In the genomic region with DNA sequence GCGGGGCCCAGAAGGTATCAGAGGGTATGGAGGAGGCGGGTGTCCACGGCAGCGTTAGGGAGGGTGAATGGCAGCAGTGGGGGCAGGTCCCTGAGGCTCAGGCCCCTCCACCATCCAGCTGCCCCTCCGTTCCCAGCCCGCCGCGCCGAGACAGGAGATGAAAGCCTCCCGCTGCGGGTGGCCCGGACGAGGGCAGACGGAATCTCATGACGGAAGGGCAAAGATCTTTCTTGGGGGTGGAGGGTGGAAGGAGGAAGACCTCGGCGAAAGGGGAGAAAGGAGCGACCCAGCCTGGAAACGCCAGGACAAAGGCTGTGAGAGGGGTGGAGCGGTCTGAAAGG, we compare ENCODE assay signal across 8 cellular contexts. TPM values are rescaled to one million over a fixed set of nuclear protein-coding genes. Genes with fewer than 3 reads are reported as not detected.
DNase-seq lines count a peak whose midpoint lies in the region; ATAC-seq, FAIRE-seq and TF ChIP-seq lines count a peak whose summit lies in the region.

No MANE protein-coding gene starts in this region.

- no peak for TF ChIP-seq CTCF in 22Rv1 (IDR thresholded peaks at IDR 0.05)
- TF ChIP-seq CTCF in coronary artery (IDR thresholded peaks at IDR 0.05): no peak
- TF ChIP-seq CTCF in mucosa of descending colon (IDR thresholded peaks at IDR 0.05): no peak

- DNase-seq in GM18507 (ENCODE audit: extremely low spot score, insufficient read length, low read depth) (no peak), SK-N-DZ (ENCODE audit: low spot score) (peak; percentile 33), coronary artery (ENCODE audit: low spot score) (no peak), mucosa of descending colon (peak; percentile 63 to 78 (median 77)), SHP77 (lab: John Stamatoyannopoulos, UW) (no peak)

- H3K27ac ChIP-seq in 22Rv1: peak overlapping the region; percentile 40; the same call in 1 of the 2 replicates
- H3K27ac ChIP-seq in coronary artery: peak overlapping the region; percentile 86 to 94

- intact Hi-C loops in mucosa of descending colon (cut with DNase I, micrococcal nuclease): no loop called here

- ATAC-seq in HG03045 (IDR thresholded peaks at IDR 0.05; ENCODE audit: unreplicated experiment) (peak; percentile 25), mucosa of descending colon (peak; percentile 42), GM18858 (IDR thresholded peaks at IDR 0.05; ENCODE audit: unreplicated experiment) (no peak)

- H3K36me3 ChIP-seq in mucosa of descending colon (ENCODE audit: low read depth): no peaks in the 10 kb centered on the region

- no peaks in the 10 kb centered on the region for H3K9me3 ChIP-seq in mucosa of descending colon

- H3K4me1 ChIP-seq in mucosa of descending colon (ENCODE audit: low read depth): peaks cover 31% of the 10 kb centered on the region

- H3K4me3 ChIP-seq in coronary artery (peak overlapping the region; percentile 92), mucosa of descending colon (peak overlapping the region; percentile 59)

- peak; percentile 50 for FAIRE-seq in GM18507 (lab: Jason Lieb, UNC)

RNA-seq across cellular contexts. Expression of a gene that starts 0.4 kb away (rescaled TPM):
- 66.2 and 77.1 TPM in 2 replicates for polyA plus RNA-seq in SK-N-DZ (2014; cell fraction: cytosol; rRNA removed)
- 532 and 756 TPM in 2 replicates for polyA plus RNA-seq in SK-N-DZ (2014; cell fraction: nucleus; rRNA removed)
- 10 to 100 TPM; 43.1 to 72.9 (median 57.8) TPM for total RNA-seq in mucosa of descending colon

RNA-seq across cellular contexts. Expression of a gene that starts 14.6 kb away (rescaled TPM):
- polyA plus RNA-seq in SK-N-DZ (2014; cell fraction: cytosol; rRNA removed): 8.2 and 12.9 TPM in 2 replicates
- 24.7 and 25.1 TPM in 2 replicates for polyA plus RNA-seq in SK-N-DZ (2014; cell fraction: nucleus; rRNA removed)
- 10 to 100 TPM; 13.4 to 24.8 (median 22.7) TPM for total RNA-seq in mucosa of descending colon

RNA-seq across cellular contexts. Expression of a gene that starts 14.7 kb away (rescaled TPM):
- polyA plus RNA-seq in SK-N-DZ (2014; cell fraction: cytosol; rRNA removed): 1.8 and 2.6 TPM in 2 replicates
- polyA plus RNA-seq in SK-N-DZ (2014; cell fraction: nucleus; rRNA removed): 1.6 and 3.0 TPM in 2 replicates
- total RNA-seq in mucosa of descending colon: 1 to 10 TPM in 2 of 3 donors, under 1 TPM in 1; 0.67 to 5.5 (median 2.9) TPM

RNA-seq across cellular contexts. Expression of a gene that starts 27.9 kb away (rescaled TPM):
- polyA plus RNA-seq in SK-N-DZ (2014; cell fraction: cytosol; rRNA removed): 9.2 and 9.8 TPM in 2 replicates
- 5.5 and 7.0 TPM in 2 replicates for polyA plus RNA-seq in SK-N-DZ (2014; cell fraction: nucleus; rRNA removed)
- 1 to 10 TPM; 6.5 to 7.7 (median 6.9) TPM for total RNA-seq in mucosa of descending colon

Comparison
In these comparisons a context has a peak if more than half of its experiments do, and no peak if none do; other contexts are left out.
1. DNase-seq: peak in SK-N-DZ (single experiment) and mucosa of descending colon (3 of 3); none in GM18507 (single experiment), coronary artery (single experiment) and SHP77 (0 of 2).